In the genomic region with DNA sequence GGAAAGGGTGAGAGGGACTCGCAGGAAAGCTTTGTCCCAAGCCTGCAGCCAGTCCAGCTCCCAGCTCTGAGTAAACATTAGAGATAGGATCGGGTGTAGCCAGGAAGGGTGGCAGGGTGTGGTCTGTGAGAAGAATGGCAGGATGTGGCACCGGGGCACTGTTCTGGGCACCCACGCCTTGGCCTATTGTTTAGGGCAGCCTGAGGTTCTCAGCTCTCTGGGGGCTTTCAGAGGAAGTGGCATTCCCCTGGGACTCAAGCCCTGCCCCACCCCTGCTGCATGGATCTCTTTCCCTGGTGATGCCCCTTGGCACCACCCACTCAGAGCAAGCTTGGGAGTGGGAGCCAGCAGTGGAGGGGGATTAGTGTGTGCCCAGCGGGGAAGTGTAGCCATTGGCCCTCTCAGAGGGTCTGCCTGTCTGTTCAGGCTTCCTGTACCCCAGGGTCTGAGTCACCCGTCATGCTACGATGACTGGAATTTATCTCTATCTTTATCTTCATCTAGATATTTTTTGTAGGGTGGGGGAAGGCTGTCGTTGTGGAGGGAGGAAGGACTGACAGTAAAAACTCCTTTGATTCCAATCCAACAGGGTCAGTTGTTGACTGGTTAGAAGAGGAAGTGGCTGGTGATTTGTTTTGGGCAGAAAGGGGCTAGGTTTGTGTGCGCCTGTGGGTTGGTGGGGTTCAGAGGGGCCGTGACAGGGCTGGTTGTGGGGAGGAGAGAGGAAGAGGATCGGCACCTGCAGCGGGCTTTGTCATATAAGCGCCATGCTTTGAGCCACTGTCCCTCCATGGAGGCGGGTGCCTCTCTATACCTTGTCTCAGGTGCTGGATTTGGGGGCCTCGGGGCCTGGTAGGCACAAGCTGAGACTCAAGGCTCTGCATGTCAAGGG, we compare ENCODE assay signal across 8 cellular contexts. TPM values are rescaled to one million over a fixed set of nuclear protein-coding genes. Genes with fewer than 3 reads are reported as not detected.
DNase-seq lines count a peak whose midpoint lies in the region; ATAC-seq and TF ChIP-seq lines count a peak whose summit lies in the region.

No MANE protein-coding gene starts in this region.

- peak overlapping the region; percentile 34 for H3K27ac Mint-ChIP-seq in endothelial cell (ENCODE audit: unreplicated experiment)

- H3K4me1 ChIP-seq in PC-9 (replicated peaks; ENCODE audit: insufficient read depth): peaks cover 84% of the 10 kb centered on the region
- peaks cover 29% of the 10 kb centered on the region for H3K4me1 ChIP-seq in osteoblast (ENCODE audit: insufficient read depth, low read length)

- CTCF ChIA-PET in PC-9 (lab: Charles Lee): interaction anchor here (0.6 to 1.1 kb wide), 3 partner anchors 8 to 233 kb away, joined by 3 read pairs; no protein-coding TSS in a partner anchor

- H3K4me3 ChIP-seq in PC-9: peak overlapping the region; percentile 38
- no peak overlapping the region for H3K4me3 ChIP-seq in osteoblast (ENCODE audit: insufficient read depth, low read length)

- peak overlapping the region; percentile 34 for H3K4me3 Mint-ChIP-seq in endothelial cell (ENCODE audit: unreplicated experiment)

- H4K20me1 ChIP-seq in PC-9 (ENCODE audit: insufficient read depth) (no peaks in the 10 kb centered on the region; the same call in 1 of the 2 replicates), osteoblast (ENCODE audit: insufficient read depth, low read length) (peaks cover 7% of the 10 kb centered on the region)

- H3K27me3 ChIP-seq in PC-9 (ENCODE audit: insufficient read depth, low read depth): no peaks in the 10 kb centered on the region
- no peaks in the 10 kb centered on the region for H3K27me3 ChIP-seq in osteoblast (ENCODE audit: insufficient read depth, low read length)

- TF ChIP-seq CTCF in PC-9 (conservative IDR thresholded peaks at IDR 0.05) (no peak), endothelial cell (IDR thresholded peaks at IDR 0.05; ENCODE audit: unreplicated experiment) (no peak), osteoblast (IDR thresholded peaks at IDR 0.05; ENCODE audit: extremely low read depth, low read depth, low read length) (no peak)

- H3K4me2 ChIP-seq in PC-9 (peak overlapping the region; percentile 77), osteoblast (ENCODE audit: insufficient read depth, low read length) (peak overlapping the region; percentile 50)

- POLR2A ChIA-PET in PC-9 (lab: Charles Lee; ENCODE audit: unreplicated experiment): no interaction called here

- H3F3A ChIP-seq in PC-9 (ENCODE audit: insufficient read depth, low read depth): peaks cover 65% of the 10 kb centered on the region

- H3K36me3 ChIP-seq in PC-9 (ENCODE audit: low read depth): 0 out of 2 replicates have a peak, but pooled peaks cover 11% of the 10 kb centered on the region
- H3K36me3 ChIP-seq in osteoblast (ENCODE audit: insufficient read depth, low read length): no peaks in the 10 kb centered on the region

- no peaks in the 10 kb centered on the region for H3K9me3 ChIP-seq in PC-9 (ENCODE audit: insufficient read depth, low read depth)
- no peaks in the 10 kb centered on the region for H3K9me3 ChIP-seq in osteoblast (ENCODE audit: low read depth, low read length)

- H3K79me2 ChIP-seq in PC-9 (ENCODE audit: low read depth): peaks cover 93% of the 10 kb centered on the region
- peaks cover 10% of the 10 kb centered on the region for H3K79me2 ChIP-seq in osteoblast (ENCODE audit: insufficient read depth, low read length)

- DNase-seq in DMS153 (lab: John Stamatoyannopoulos, UW): peak; percentile 87
- peak; percentile 88 to 92 for DNase-seq in PC-9
- DNase-seq in endothelial cell (ENCODE audit: low spot score): no peak
- DNase-seq in osteoblast (ENCODE audit: insufficient read length, low spot score, missing footprints): peak; percentile 88
- DNase-seq in posterior cingulate gyrus: no peak
- DNase-seq in NCI-H510A (lab: John Stamatoyannopoulos, UW): no peak
- no peak for DNase-seq in GM19238 (ENCODE audit: insufficient read length, low spot score)

- H3K9me2 ChIP-seq in PC-9 (ENCODE audit: insufficient read depth): no peaks in the 10 kb centered on the region

- H3K36me3 Mint-ChIP-seq in endothelial cell (ENCODE audit: low read depth, unreplicated experiment): peaks cover 6% of the 10 kb centered on the region

- H3K27ac ChIP-seq in PC-9 (peak overlapping the region; percentile 96), osteoblast (ENCODE audit: low read depth, low read length) (peak overlapping the region; percentile 33)

- no peaks in the 10 kb centered on the region for H3K27me3 Mint-ChIP-seq in endothelial cell (ENCODE audit: unreplicated experiment)

- no peak overlapping the region for H2AFZ ChIP-seq in PC-9
- peak overlapping the region; percentile 23 for H2AFZ ChIP-seq in osteoblast (ENCODE audit: low read length)

- H3K9me3 Mint-ChIP-seq in endothelial cell (ENCODE audit: unreplicated experiment): no peaks in the 10 kb centered on the region

- no TSS peak for BruUV-seq in PC-9 (replicated peaks; lab: Mats Ljungman, UMichigan)

- no peak for ATAC-seq in GM19351 (IDR thresholded peaks at IDR 0.05; ENCODE audit: unreplicated experiment)

- peaks cover 56% of the 10 kb centered on the region for H3K4me1 Mint-ChIP-seq in endothelial cell (ENCODE audit: unreplicated experiment)

- intact Hi-C loops in PC-9 (cut with micrococcal nuclease; ENCODE audit: unreplicated experiment): loop anchor here (1.0 to 2.0 kb wide), 4 partner anchors 22 to 234 kb away; no protein-coding TSS in a partner anchor
- intact Hi-C loops in posterior cingulate gyrus (cut with DNase I): no loop called here

RNA-seq across cellular contexts. Expression of a gene that starts 31.7 kb away (rescaled TPM):
- total RNA-seq in PC-9 (2021): 89.9 and 102 TPM in 2 replicates
- total RNA-seq in endothelial cell (ENCODE audit: unreplicated experiment): 107 TPM
- 6.8 and 9.0 TPM in 2 replicates for total RNA-seq in osteoblast

RNA-seq across cellular contexts. Expression of a gene that starts 47.3 kb away (rescaled TPM):
- 16.3 and 18.3 TPM in 2 replicates for total RNA-seq in PC-9 (2021)
- 15.9 TPM for total RNA-seq in endothelial cell (ENCODE audit: unreplicated experiment)
- 0.72 and 1.2 TPM in 2 replicates for total RNA-seq in osteoblast

Comparison
In these comparisons a context has a peak if more than half of its experiments do, and no peak if none do; other contexts are left out.
1. DNase-seq: peak in DMS153 (single experiment), PC-9 (2 of 2) and osteoblast (single experiment); none in endothelial cell (single experiment), posterior cingulate gyrus (0 of 10), NCI-H510A (single experiment) and GM19238 (single experiment).